1 cellular context compared by ENCODE assay signal in the genomic region with DNA sequence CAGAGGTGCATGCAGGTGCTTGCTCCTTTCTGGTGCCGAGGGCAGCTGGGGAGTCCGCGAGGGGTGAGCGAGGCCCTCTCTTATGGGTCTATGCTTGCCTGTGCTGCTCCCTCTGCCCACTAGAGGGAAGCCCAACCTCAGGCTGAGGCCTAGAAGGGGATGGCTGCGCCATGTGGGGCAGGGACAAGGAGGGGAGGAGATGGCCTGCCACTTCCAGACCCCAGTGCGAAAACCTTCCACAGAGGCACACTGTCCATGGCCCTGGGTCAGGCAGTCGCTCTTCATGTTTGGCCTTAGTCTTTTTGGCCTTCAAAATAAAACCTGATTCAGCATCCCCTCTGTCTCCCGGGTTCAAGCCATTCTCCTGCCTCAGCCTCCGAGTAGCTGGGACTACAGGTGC.
TF ChIP-seq lines count a peak whose summit lies in the region.

No MANE protein-coding gene starts in this region.

TF ChIP-seq in K562, 482 proteins besides CTCF, POLR2A, EP300 and RAD21 (continued from another document and continues in another):
- TF ChIP-seq STAT6 (CRISPR knock-in tag; IDR thresholded peaks at IDR 0.05), result no peak
- TF ChIP-seq CBX2 (IDR thresholded peaks at IDR 0.05; ENCODE audit: insufficient read depth, low read length, poor library complexity, severe bottlenecking), result no peak
- TF ChIP-seq, protein P1, sequence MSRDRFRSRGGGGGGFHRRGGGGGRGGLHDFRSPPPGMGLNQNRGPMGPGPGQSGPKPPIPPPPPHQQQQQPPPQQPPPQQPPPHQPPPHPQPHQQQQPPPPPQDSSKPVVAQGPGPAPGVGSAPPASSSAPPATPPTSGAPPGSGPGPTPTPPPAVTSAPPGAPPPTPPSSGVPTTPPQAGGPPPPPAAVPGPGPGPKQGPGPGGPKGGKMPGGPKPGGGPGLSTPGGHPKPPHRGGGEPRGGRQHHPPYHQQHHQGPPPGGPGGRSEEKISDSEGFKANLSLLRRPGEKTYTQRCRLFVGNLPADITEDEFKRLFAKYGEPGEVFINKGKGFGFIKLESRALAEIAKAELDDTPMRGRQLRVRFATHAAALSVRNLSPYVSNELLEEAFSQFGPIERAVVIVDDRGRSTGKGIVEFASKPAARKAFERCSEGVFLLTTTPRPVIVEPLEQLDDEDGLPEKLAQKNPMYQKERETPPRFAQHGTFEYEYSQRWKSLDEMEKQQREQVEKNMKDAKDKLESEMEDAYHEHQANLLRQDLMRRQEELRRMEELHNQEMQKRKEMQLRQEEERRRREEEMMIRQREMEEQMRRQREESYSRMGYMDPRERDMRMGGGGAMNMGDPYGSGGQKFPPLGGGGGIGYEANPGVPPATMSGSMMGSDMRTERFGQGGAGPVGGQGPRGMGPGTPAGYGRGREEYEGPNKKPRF (IDR thresholded peaks at IDR 0.05; ENCODE audit: low read depth, low read length), result no peak
- TF ChIP-seq ZBTB40 (IDR thresholded peaks at IDR 0.05), result no peak
- no peak for TF ChIP-seq ZBTB40 (CRISPR knock-in tag; IDR thresholded peaks at IDR 0.05)
- TF ChIP-seq HOXB6 (CRISPR knock-in tag; IDR thresholded peaks at IDR 0.05; ENCODE audit: borderline replicate concordance), result no peak
- TF ChIP-seq, protein P2, sequence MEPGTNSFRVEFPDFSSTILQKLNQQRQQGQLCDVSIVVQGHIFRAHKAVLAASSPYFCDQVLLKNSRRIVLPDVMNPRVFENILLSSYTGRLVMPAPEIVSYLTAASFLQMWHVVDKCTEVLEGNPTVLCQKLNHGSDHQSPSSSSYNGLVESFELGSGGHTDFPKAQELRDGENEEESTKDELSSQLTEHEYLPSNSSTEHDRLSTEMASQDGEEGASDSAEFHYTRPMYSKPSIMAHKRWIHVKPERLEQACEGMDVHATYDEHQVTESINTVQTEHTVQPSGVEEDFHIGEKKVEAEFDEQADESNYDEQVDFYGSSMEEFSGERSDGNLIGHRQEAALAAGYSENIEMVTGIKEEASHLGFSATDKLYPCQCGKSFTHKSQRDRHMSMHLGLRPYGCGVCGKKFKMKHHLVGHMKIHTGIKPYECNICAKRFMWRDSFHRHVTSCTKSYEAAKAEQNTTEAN (CRISPR knock-in tag; IDR thresholded peaks at IDR 0.05), result no peak
- no peak for TF ChIP-seq SIRT6 (IDR thresholded peaks at IDR 0.05; ENCODE audit: low read depth, low read length)
- no peak for TF ChIP-seq ZNF780A (CRISPR knock-in tag; IDR thresholded peaks at IDR 0.05)
- peak; percentile 36 for TF ChIP-seq CREM (IDR thresholded peaks at IDR 0.05; ENCODE audit: low read depth)
- no peak for TF ChIP-seq GABPB1 (CRISPR knock-in tag; IDR thresholded peaks at IDR 0.05)
- no peak for TF ChIP-seq GATAD2A (IDR thresholded peaks at IDR 0.05)
- no peak for TF ChIP-seq ZFP30 (CRISPR knock-in tag; IDR thresholded peaks at IDR 0.05; ENCODE audit: borderline replicate concordance)
- no peak for TF ChIP-seq GATAD2B (IDR thresholded peaks at IDR 0.05; ENCODE audit: borderline replicate concordance)
- TF ChIP-seq, protein P3, sequence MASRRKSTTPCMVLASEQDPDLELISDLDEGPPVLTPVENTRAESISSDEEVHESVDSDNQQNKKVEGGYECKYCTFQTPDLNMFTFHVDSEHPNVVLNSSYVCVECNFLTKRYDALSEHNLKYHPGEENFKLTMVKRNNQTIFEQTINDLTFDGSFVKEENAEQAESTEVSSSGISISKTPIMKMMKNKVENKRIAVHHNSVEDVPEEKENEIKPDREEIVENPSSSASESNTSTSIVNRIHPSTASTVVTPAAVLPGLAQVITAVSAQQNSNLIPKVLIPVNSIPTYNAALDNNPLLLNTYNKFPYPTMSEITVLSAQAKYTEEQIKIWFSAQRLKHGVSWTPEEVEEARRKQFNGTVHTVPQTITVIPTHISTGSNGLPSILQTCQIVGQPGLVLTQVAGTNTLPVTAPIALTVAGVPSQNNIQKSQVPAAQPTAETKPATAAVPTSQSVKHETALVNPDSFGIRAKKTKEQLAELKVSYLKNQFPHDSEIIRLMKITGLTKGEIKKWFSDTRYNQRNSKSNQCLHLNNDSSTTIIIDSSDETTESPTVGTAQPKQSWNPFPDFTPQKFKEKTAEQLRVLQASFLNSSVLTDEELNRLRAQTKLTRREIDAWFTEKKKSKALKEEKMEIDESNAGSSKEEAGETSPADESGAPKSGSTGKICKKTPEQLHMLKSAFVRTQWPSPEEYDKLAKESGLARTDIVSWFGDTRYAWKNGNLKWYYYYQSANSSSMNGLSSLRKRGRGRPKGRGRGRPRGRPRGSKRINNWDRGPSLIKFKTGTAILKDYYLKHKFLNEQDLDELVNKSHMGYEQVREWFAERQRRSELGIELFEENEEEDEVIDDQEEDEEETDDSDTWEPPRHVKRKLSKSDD (conservative IDR thresholded peaks at IDR 0.05; ENCODE audit: low read length), result no peak
- no peak for TF ChIP-seq GTF2E2 (tag; IDR thresholded peaks at IDR 0.05)
- TF ChIP-seq PHB (CRISPR knock-in tag; IDR thresholded peaks at IDR 0.05), result no peak
- 0 out of 2 replicates have a peak, but pooled peaks have one; percentile 33 for TF ChIP-seq SP1 (CRISPR knock-in tag; IDR thresholded peaks at IDR 0.05)
- no peak for TF ChIP-seq BCL6 (CRISPR knock-in tag; IDR thresholded peaks at IDR 0.05)
- TF ChIP-seq, protein P4, sequence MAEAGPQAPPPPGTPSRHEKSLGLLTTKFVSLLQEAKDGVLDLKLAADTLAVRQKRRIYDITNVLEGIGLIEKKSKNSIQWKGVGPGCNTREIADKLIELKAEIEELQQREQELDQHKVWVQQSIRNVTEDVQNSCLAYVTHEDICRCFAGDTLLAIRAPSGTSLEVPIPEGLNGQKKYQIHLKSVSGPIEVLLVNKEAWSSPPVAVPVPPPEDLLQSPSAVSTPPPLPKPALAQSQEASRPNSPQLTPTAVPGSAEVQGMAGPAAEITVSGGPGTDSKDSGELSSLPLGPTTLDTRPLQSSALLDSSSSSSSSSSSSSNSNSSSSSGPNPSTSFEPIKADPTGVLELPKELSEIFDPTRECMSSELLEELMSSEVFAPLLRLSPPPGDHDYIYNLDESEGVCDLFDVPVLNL (CRISPR knock-in tag; IDR thresholded peaks at IDR 0.05; ENCODE audit: low read depth), result no peak
- TF ChIP-seq NFIC (IDR thresholded peaks at IDR 0.05), result no peak
- no peak for TF ChIP-seq ZNF165 (CRISPR knock-in tag; IDR thresholded peaks at IDR 0.05; ENCODE audit: borderline replicate concordance)
- no peak for TF ChIP-seq ZBTB8A (IDR thresholded peaks at IDR 0.05; ENCODE audit: partially characterized antibody)
- peak; percentile 25; the same call in 1 of the 2 replicates for TF ChIP-seq JUND (IDR thresholded peaks at IDR 0.05; ENCODE audit: borderline replicate concordance, low read depth, low read length)
- no peak for TF ChIP-seq JUND (tag; IDR thresholded peaks at IDR 0.05; ENCODE audit: borderline replicate concordance, low read depth, low read length)
- no peak for TF ChIP-seq DDX20 (tag; IDR thresholded peaks at IDR 0.05; ENCODE audit: low read depth)
- TF ChIP-seq TBL1XR1 (IDR thresholded peaks at IDR 0.05; ENCODE audit: low read length in 2 of 2), result no peak
- TF ChIP-seq, protein P5, sequence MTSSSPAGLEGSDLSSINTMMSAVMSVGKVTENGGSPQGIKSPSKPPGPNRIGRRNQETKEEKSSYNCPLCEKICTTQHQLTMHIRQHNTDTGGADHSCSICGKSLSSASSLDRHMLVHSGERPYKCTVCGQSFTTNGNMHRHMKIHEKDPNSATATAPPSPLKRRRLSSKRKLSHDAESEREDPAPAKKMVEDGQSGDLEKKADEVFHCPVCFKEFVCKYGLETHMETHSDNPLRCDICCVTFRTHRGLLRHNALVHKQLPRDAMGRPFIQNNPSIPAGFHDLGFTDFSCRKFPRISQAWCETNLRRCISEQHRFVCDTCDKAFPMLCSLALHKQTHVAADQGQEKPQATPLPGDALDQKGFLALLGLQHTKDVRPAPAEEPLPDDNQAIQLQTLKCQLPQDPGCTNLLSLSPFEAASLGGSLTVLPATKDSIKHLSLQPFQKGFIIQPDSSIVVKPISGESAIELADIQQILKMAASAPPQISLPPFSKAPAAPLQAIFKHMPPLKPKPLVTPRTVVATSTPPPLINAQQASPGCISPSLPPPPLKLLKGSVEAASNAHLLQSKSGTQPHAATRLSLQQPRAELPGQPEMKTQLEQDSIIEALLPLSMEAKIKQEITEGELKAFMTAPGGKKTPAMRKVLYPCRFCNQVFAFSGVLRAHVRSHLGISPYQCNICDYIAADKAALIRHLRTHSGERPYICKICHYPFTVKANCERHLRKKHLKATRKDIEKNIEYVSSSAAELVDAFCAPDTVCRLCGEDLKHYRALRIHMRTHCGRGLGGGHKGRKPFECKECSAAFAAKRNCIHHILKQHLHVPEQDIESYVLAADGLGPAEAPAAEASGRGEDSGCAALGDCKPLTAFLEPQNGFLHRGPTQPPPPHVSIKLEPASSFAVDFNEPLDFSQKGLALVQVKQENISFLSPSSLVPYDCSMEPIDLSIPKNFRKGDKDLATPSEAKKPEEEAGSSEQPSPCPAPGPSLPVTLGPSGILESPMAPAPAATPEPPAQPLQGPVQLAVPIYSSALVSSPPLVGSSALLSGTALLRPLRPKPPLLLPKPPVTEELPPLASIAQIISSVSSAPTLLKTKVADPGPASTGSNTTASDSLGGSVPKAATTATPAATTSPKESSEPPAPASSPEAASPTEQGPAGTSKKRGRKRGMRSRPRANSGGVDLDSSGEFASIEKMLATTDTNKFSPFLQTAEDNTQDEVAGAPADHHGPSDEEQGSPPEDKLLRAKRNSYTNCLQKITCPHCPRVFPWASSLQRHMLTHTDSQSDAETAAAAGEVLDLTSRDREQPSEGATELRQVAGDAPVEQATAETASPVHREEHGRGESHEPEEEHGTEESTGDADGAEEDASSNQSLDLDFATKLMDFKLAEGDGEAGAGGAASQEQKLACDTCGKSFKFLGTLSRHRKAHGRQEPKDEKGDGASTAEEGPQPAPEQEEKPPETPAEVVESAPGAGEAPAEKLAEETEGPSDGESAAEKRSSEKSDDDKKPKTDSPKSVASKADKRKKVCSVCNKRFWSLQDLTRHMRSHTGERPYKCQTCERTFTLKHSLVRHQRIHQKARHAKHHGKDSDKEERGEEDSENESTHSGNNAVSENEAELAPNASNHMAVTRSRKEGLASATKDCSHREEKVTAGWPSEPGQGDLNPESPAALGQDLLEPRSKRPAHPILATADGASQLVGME (CRISPR knock-in tag; IDR thresholded peaks at IDR 0.05), result no peak
- no peak for TF ChIP-seq ZNF764 (CRISPR knock-in tag; IDR thresholded peaks at IDR 0.05; ENCODE audit: low read depth)
